Comparison of ENCODE assay signal across 8 cellular contexts in genomic region chr3:48684480-48685143, GRCh38. TPM values are rescaled to one million over a fixed set of nuclear protein-coding genes. Genes with fewer than 3 reads are reported as not detected.
A peak's percentile ranks its signal among the peaks of the same experiment; 100 is the strongest.
DNase-seq lines count a peak whose midpoint lies in the region; ATAC-seq and TF ChIP-seq lines count a peak whose summit lies in the region.

No MANE protein-coding gene starts in this region.

- H3K23ac ChIP-seq in mesenchymal stem cell (ENCODE audit: low read length in 2 of 2), result no peak overlapping the region

- H3K9me3 ChIP-seq in CD8-positive, alpha-beta T cell (ENCODE audit: low read length), result no peaks in the 10 kb centered on the region
- H3K9me3 ChIP-seq in mesenchymal stem cell (ENCODE audit: control insufficient read depth, low read length), result no peaks in the 10 kb centered on the region

- H2BK5ac ChIP-seq in mesenchymal stem cell (ENCODE audit: low read depth, low read length, poor library complexity, severe bottlenecking), result no peak overlapping the region

- no peak overlapping the region for H2AFZ ChIP-seq in mesenchymal stem cell (ENCODE audit: low read depth, low read length)

- peak overlapping the region; percentile 45 for H4K8ac ChIP-seq in mesenchymal stem cell (ENCODE audit: low read length)

- H3K4ac ChIP-seq in mesenchymal stem cell (ENCODE audit: low read depth in 1 of 2, low read length in 2 of 2), result peak overlapping the region in 1 of 2 experiments; percentile 76

- ATAC-seq in CD8-positive, alpha-beta T cell, result no peak
- no peak for ATAC-seq in omental fat pad (ENCODE audit: low FRiP score)

- H3K4me3 Mint-ChIP-seq in CD8-positive, alpha-beta T cell, result peak overlapping the region; percentile 93
- peak overlapping the region; percentile 73 for H3K4me3 Mint-ChIP-seq in MCF 10A (ENCODE audit: unreplicated experiment)

- no peak overlapping the region for H2BK12ac ChIP-seq in mesenchymal stem cell (ENCODE audit: low read length in 2 of 2)

- peak overlapping the region; percentile 14 for H3K4me2 ChIP-seq in mesenchymal stem cell (ENCODE audit: low read length, poor library complexity, severe bottlenecking)

- peak overlapping the region; percentile 73 for H3K9ac ChIP-seq in mesenchymal stem cell (ENCODE audit: low read length)

- H3K27me3 ChIP-seq in CD8-positive, alpha-beta T cell (ENCODE audit: insufficient read depth, low read length), result no peaks in the 10 kb centered on the region
- no peaks in the 10 kb centered on the region for H3K27me3 ChIP-seq in mesenchymal stem cell (ENCODE audit: control insufficient read depth in 1 of 2, insufficient read depth in 1 of 2, low read length in 2 of 2)

- H3K18ac ChIP-seq in mesenchymal stem cell (ENCODE audit: low read depth in 1 of 2, low read length in 2 of 2), result no peak overlapping the region

- H3K27me3 Mint-ChIP-seq in CD8-positive, alpha-beta T cell (ENCODE audit: low read depth), result no peaks in the 10 kb centered on the region
- H3K27me3 Mint-ChIP-seq in MCF 10A (ENCODE audit: insufficient read depth, unreplicated experiment), result no peaks in the 10 kb centered on the region

- H3K27ac ChIP-seq in CD8-positive, alpha-beta T cell (ENCODE audit: low read depth, low read length), result no peak overlapping the region
- H3K27ac ChIP-seq in mesenchymal stem cell (ENCODE audit: low read length, poor library complexity, severe bottlenecking), result no peak overlapping the region

- H3K14ac ChIP-seq in mesenchymal stem cell (ENCODE audit: low read length in 2 of 2), result no peak overlapping the region

- DNase-seq in CD8-positive, alpha-beta T cell, result no peak
- DNase-seq in LHCN-M2 (ENCODE audit: low read depth) (peak; percentile 45), MCF 10A (ENCODE audit: unreplicated experiment) (peak; percentile 22), mesenchymal stem cell (peak; percentile 51), omental fat pad (ENCODE audit: low spot score) (no peak), NCI-H2081 treated with DMSO at 0.1 percent for 48 hours (lab: John Stamatoyannopoulos, UW) (no peak), NCI-H2081 (lab: John Stamatoyannopoulos, UW) (no peak), NCI-H748 (lab: John Stamatoyannopoulos, UW; ENCODE audit: unreplicated experiment) (no peak)

- peaks cover 44% of the 10 kb centered on the region for H3K79me1 ChIP-seq in mesenchymal stem cell (replicated peaks; ENCODE audit: low read length, poor library complexity, severe bottlenecking)

- intact Hi-C loops in CD8-positive, alpha-beta T cell (cut with DNase I, micrococcal nuclease), result loop anchor here (1.0 to 10.0 kb wide), 14 partner anchors 23 to 870 kb away; partner anchors contain the start of genes IP6K2 (in 2 of the 2), PRKAR2A (in 2 of the 2), SLC26A6 (in 2 of the 2) and ATRIP (in 1 of the 2)
- intact Hi-C loops in MCF 10A (cut with micrococcal nuclease), result loop anchor here (1.0 to 10.0 kb wide), 4 partner anchors 20 to 130 kb away; partner anchors contain the start of genes PFKFB4 and SLC26A6

- H4K91ac ChIP-seq in mesenchymal stem cell (ENCODE audit: low read length), result peak overlapping the region; percentile 19

- peak overlapping the region; percentile 89 for H2BK15ac ChIP-seq in mesenchymal stem cell (ENCODE audit: low read depth, poor library complexity, severe bottlenecking)

- no peak for TF ChIP-seq CTCF in CD8-positive, alpha-beta T cell (IDR thresholded peaks at IDR 0.05)
- TF ChIP-seq CTCF in MCF 10A (IDR thresholded peaks at IDR 0.05; ENCODE audit: unreplicated experiment), result no peak
- no peak for TF ChIP-seq CTCF in omental fat pad (IDR thresholded peaks at IDR 0.05)

- 56% methylated on average over 5 of the region's 7 CpGs for WGBS in mesenchymal stem cell

- peak overlapping the region; percentile 21 for H2AK5ac ChIP-seq in mesenchymal stem cell (ENCODE audit: low read length, severe bottlenecking)

- peaks cover 18% of the 10 kb centered on the region for H3K4me1 ChIP-seq in CD8-positive, alpha-beta T cell (ENCODE audit: insufficient read depth, low read length)
- peaks cover 42% of the 10 kb centered on the region for H3K4me1 ChIP-seq in mesenchymal stem cell (ENCODE audit: control insufficient read depth, insufficient read depth, low read depth, low read length)

- peak overlapping the region; percentile 23 for H2BK120ac ChIP-seq in mesenchymal stem cell (ENCODE audit: low read depth, low read length)

- H3K36me3 Mint-ChIP-seq in CD8-positive, alpha-beta T cell, result peaks cover 55% of the 10 kb centered on the region
- H3K36me3 Mint-ChIP-seq in MCF 10A (ENCODE audit: insufficient read depth, unreplicated experiment), result peaks cover 63% of the 10 kb centered on the region

- POLR2A ChIA-PET in CD8-positive, alpha-beta T cell (lab: Charles Lee), result no interaction called here
- POLR2A ChIA-PET in MCF 10A (lab: Yijun Ruan, JAX), result interaction anchor here (0.6 to 2.8 kb wide), 13 partner anchors 11 to 238 kb away, joined by 3 to 32 read pairs (median 7); partner anchors contain the start of genes ATRIP, CELSR3, IP6K2 and SLC26A6

- H3K4me3 ChIP-seq in CD8-positive, alpha-beta T cell (ENCODE audit: low read depth, low read length), result no peak overlapping the region
- H3K4me3 ChIP-seq in mesenchymal stem cell (ENCODE audit: insufficient read depth in 1 of 2, low read depth in 1 of 2, low read length in 2 of 2), result peak overlapping the region in 1 of 2 experiments; percentile 96

- H3K27ac Mint-ChIP-seq in CD8-positive, alpha-beta T cell, result peak overlapping the region; percentile 64
- peak overlapping the region; percentile 85 for H3K27ac Mint-ChIP-seq in MCF 10A (ENCODE audit: low read depth, unreplicated experiment)

- peaks cover 24% of the 10 kb centered on the region for H3K4me1 Mint-ChIP-seq in CD8-positive, alpha-beta T cell (ENCODE audit: low read depth)
- H3K4me1 Mint-ChIP-seq in MCF 10A (ENCODE audit: insufficient read depth, unreplicated experiment), result peaks cover 36% of the 10 kb centered on the region

- no peaks in the 10 kb centered on the region for H3K9me3 Mint-ChIP-seq in CD8-positive, alpha-beta T cell
- no peaks in the 10 kb centered on the region for H3K9me3 Mint-ChIP-seq in MCF 10A (ENCODE audit: unreplicated experiment)

- peaks cover 31% of the 10 kb centered on the region for H3K36me3 ChIP-seq in CD8-positive, alpha-beta T cell (ENCODE audit: insufficient read depth, low read length)
- peaks cover 55 to 64% of the 10 kb centered on the region in 2 experiments for H3K36me3 ChIP-seq in mesenchymal stem cell (ENCODE audit: control insufficient read depth in 1 of 2, insufficient read depth in 2 of 2, low read depth in 1 of 2, low read length in 2 of 2)

- no TSS peak for BruUV-seq in MCF 10A (replicated peaks; lab: Mats Ljungman, UMichigan)

- CTCF ChIA-PET in CD8-positive, alpha-beta T cell (lab: Charles Lee), result interaction anchor here (0.7 to 1.3 kb wide), 3 partner anchors 55 to 830 kb away, joined by 3 to 6 read pairs (median 4); no protein-coding TSS in a partner anchor
- CTCF ChIA-PET in MCF 10A (lab: Yijun Ruan, JAX), result interaction anchor here (0.5 to 2.8 kb wide), 16 partner anchors 8 to 660 kb away, joined by 3 to 18 read pairs (median 4); partner anchors contain the start of genes CELSR3 and WDR6

RNA-seq across cellular contexts. Expression of gene NCKIPSD, which starts 1.1 kb away (rescaled TPM):
- 1 to 10 TPM; 7.7 to 8.1 TPM for total RNA-seq in CD8-positive, alpha-beta T cell
- total RNA-seq in LHCN-M2 (2014; rRNA removed) (29.8 and 37.9 TPM in 2 replicates), MCF 10A (2022) (23.8 and 26.9 TPM in 2 replicates), omental fat pad (10 to 100 TPM; 18.9 to 60.2 (median 39.9) TPM)
- 20.4 TPM for polyA plus RNA-seq in LHCN-M2 (2012)
- 12.3 TPM for polyA plus RNA-seq in mesenchymal stem cell (2013, experiment 1 of 2)
- 11.3 TPM for polyA plus RNA-seq in mesenchymal stem cell (2013, experiment 2 of 2)

RNA-seq across cellular contexts. Expression of gene CELSR3, which starts 21.9 kb away (rescaled TPM):
- 1 to 10 TPM; 7.5 to 7.7 TPM for total RNA-seq in CD8-positive, alpha-beta T cell
- total RNA-seq in LHCN-M2 (2014; rRNA removed) (4.3 and 4.5 TPM in 2 replicates), MCF 10A (2022) (17.6 and 21.5 TPM in 2 replicates), omental fat pad (1 to 10 TPM in 2 of 4 donors, under 1 TPM in 2; 0.48 to 2.2 (median 1.1) TPM)
- polyA plus RNA-seq in LHCN-M2 (2012), result 2.6 TPM
- polyA plus RNA-seq in mesenchymal stem cell (2013, experiment 1 of 2), result 2.1 TPM
- polyA plus RNA-seq in mesenchymal stem cell (2013, experiment 2 of 2), result 2.0 TPM

RNA-seq across cellular contexts. Expression of gene IP6K2, which starts 32.4 kb away (rescaled TPM):
- 100 to 1,000 TPM; 118 to 123 TPM for total RNA-seq in CD8-positive, alpha-beta T cell
- 69.2 and 70.4 TPM in 2 replicates for total RNA-seq in LHCN-M2 (2014; rRNA removed)
- 59.9 TPM for polyA plus RNA-seq in LHCN-M2 (2012)
- 99.3 and 117 TPM in 2 replicates for total RNA-seq in MCF 10A (2022)
- 75.8 TPM for polyA plus RNA-seq in mesenchymal stem cell (2013, experiment 1 of 2)
- 75.0 TPM for polyA plus RNA-seq in mesenchymal stem cell (2013, experiment 2 of 2)
- 10 to 100 TPM; 35.8 to 77.9 (median 73.3) TPM for total RNA-seq in omental fat pad

RNA-seq across cellular contexts. Expression of gene SLC26A6, which starts 49.4 kb away (rescaled TPM):
- total RNA-seq in CD8-positive, alpha-beta T cell, result 10 to 100 TPM; 10.9 to 13.5 TPM
- total RNA-seq in LHCN-M2 (2014; rRNA removed) (19.6 and 32.5 TPM in 2 replicates), MCF 10A (2022) (47.4 and 63.3 TPM in 2 replicates), omental fat pad (10 to 100 TPM in 3 of 4 donors, 1 to 10 TPM in 1; 9.9 to 17.8 (median 14.6) TPM)
- polyA plus RNA-seq in LHCN-M2 (2012), result 6.9 TPM
- 42.5 TPM for polyA plus RNA-seq in mesenchymal stem cell (2013, experiment 1 of 2)
- polyA plus RNA-seq in mesenchymal stem cell (2013, experiment 2 of 2), result 39.9 TPM

Comparison
In these comparisons a context has a peak if more than half of its experiments do, and no peak if none do; other contexts are left out.
1. DNase-seq: peak in LHCN-M2 (single experiment), MCF 10A (single experiment) and mesenchymal stem cell (single experiment); none in CD8-positive, alpha-beta T cell (0 of 7), omental fat pad (single experiment), NCI-H2081 treated with DMSO at 0.1 percent for 48 hours (single experiment), NCI-H2081 (0 of 2) and NCI-H748 (single experiment).